20 cellular contexts compared by ENCODE assay signal in the genomic region with DNA sequence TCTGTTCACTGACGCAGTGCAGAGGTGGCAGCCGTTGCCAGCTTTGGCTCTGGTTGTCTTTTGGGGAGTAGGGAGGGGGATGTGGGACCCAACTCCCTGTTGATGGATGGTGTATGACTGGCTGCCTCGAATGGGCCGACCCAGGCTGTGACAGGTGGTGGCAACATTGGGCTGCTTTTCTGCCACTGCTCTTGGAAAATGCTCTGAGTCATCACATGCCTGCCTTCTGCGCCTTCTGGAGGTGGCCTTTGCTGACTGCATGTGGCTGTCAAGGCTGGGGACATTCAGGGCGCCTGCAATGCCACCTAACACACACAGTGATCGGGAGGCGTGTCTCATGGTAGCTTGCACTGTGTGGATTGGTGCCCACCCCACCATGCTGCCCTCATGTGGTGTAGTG. TPM values are rescaled to one million over a fixed set of nuclear protein-coding genes. Genes with fewer than 3 reads are reported as not detected.
A peak's percentile ranks its signal among the peaks of the same experiment; 100 is the strongest.
DNase-seq lines count a peak whose midpoint lies in the region; ATAC-seq, FAIRE-seq and TF ChIP-seq lines count a peak whose summit lies in the region.
"Had no signal": no experiment of that assay in that cellular context is flagged by ENCODE, and none has a peak within 500 bp of the region (broad histone marks: within the 10 kb centered on the region; RNA-seq: fewer than 3 reads in every experiment).

No MANE protein-coding gene starts in this region.

- no peaks in the 10 kb centered on the region for H3K9me3 ChIP-seq in osteoblast (ENCODE audit: low read depth, low read length)
- H3K9me3 ChIP-seq: gastroesophageal sphincter had no signal

- no peaks in the 10 kb centered on the region for H3K4me1 Mint-ChIP-seq in chondrocyte (ENCODE audit: low read depth)
- H3K4me1 Mint-ChIP-seq: stimulated activated memory B cell treated with anti-CD40 and anti-IgM and Interleukin-4, amounts not matched to agents 10 μg/mL and 1 μg/mL and 100 μg/mL, for 72 hours had no signal

- H3K4me2 ChIP-seq in osteoblast (ENCODE audit: insufficient read depth, low read length): no peak overlapping the region

- no peaks in the 10 kb centered on the region for H3K4me1 ChIP-seq in osteoblast (ENCODE audit: insufficient read depth, low read length)
- H3K4me1 ChIP-seq: gastroesophageal sphincter had no signal

- H3K36me3 ChIP-seq in osteoblast (ENCODE audit: insufficient read depth, low read length): no peaks in the 10 kb centered on the region
- H3K36me3 ChIP-seq: gastroesophageal sphincter had no signal

- no peaks in the 10 kb centered on the region for H3K27me3 ChIP-seq in osteoblast (ENCODE audit: insufficient read depth, low read length)

- no peaks in the 10 kb centered on the region for H3K36me3 Mint-ChIP-seq in chondrocyte (ENCODE audit: low read depth)
- H3K36me3 Mint-ChIP-seq: CD8-positive, alpha-beta T cell; stimulated activated memory B cell treated with anti-CD40 and anti-IgM and Interleukin-4, amounts not matched to agents 10 μg/mL and 1 μg/mL and 100 μg/mL, for 72 hours had no signal

- H3K27me3 Mint-ChIP-seq in chondrocyte (ENCODE audit: low read depth): no peaks in the 10 kb centered on the region

- FAIRE-seq in D721Med (lab: Jason Lieb, UNC): no peak
- FAIRE-seq: K562 had no signal

- no peak overlapping the region for H2AFZ ChIP-seq in osteoblast (ENCODE audit: low read length)

- no peaks in the 10 kb centered on the region for H3K79me2 ChIP-seq in osteoblast (ENCODE audit: insufficient read depth, low read length)

- H4K20me1 ChIP-seq in osteoblast (ENCODE audit: insufficient read depth, low read length): no peaks in the 10 kb centered on the region

- TF ChIP-seq CTCF in D721Med (IDR thresholded peaks at IDR 0.05; ENCODE audit: insufficient read depth, missing control alignments) (peak; percentile 17), osteoblast (IDR thresholded peaks at IDR 0.05; ENCODE audit: extremely low read depth, low read depth, low read length) (no peak), chondrocyte (IDR thresholded peaks at IDR 0.05) (no peak)

- no peak overlapping the region for H3K4me3 ChIP-seq in osteoblast (ENCODE audit: insufficient read depth, low read length)
- H3K4me3 ChIP-seq: gastroesophageal sphincter, K562 had no signal

- ATAC-seq in HG02885 (IDR thresholded peaks at IDR 0.05; ENCODE audit: poor library complexity, unreplicated experiment): no peak
- ATAC-seq: CD8-positive, alpha-beta T cell; gastroesophageal sphincter; K562; left cardiac atrium; stimulated activated memory B cell treated with anti-CD40 and anti-IgM and Interleukin-4, amounts not matched to agents 10 μg/mL and 1 μg/mL and 100 μg/mL, for 72 hours had no signal

- H3K4me3 Mint-ChIP-seq in chondrocyte (ENCODE audit: unreplicated experiment): no peak overlapping the region
- H3K4me3 Mint-ChIP-seq: CD8-positive, alpha-beta T cell; central memory CD8-positive, alpha-beta T cell; stimulated activated memory B cell treated with anti-CD40 and anti-IgM and Interleukin-4, amounts not matched to agents 10 μg/mL and 1 μg/mL and 100 μg/mL, for 72 hours had no signal

- H3K9me3 Mint-ChIP-seq in chondrocyte (ENCODE audit: low read depth): peaks cover 12% of the 10 kb centered on the region
- H3K9me3 Mint-ChIP-seq: CD8-positive, alpha-beta T cell had no signal

- H3K27ac Mint-ChIP-seq in chondrocyte (ENCODE audit: unreplicated experiment): no peak overlapping the region
- H3K27ac Mint-ChIP-seq: CD8-positive, alpha-beta T cell; stimulated activated memory B cell treated with anti-CD40 and anti-IgM and Interleukin-4, amounts not matched to agents 10 μg/mL and 1 μg/mL and 100 μg/mL, for 72 hours had no signal

- no peak overlapping the region for H3K27ac ChIP-seq in osteoblast (ENCODE audit: low read depth, low read length)
- H3K27ac ChIP-seq: gastroesophageal sphincter had no signal

- no peak for DNase-seq in D721Med (ENCODE audit: insufficient read length, low spot score)
- DNase-seq in HT-29 (ENCODE audit: low spot score): peak; percentile 55
- DNase-seq in globus pallidus (ENCODE audit: low spot score): peak; percentile 43
- DNase-seq in osteoblast (ENCODE audit: insufficient read length, low spot score, missing footprints): peak; percentile 36
- DNase-seq in UCSD-AML1 (lab: John Stamatoyannopoulos, UW; ENCODE audit: unreplicated experiment): no peak
- DNase-seq in chondrocyte (ENCODE audit: low spot score): no peak
- no peak for DNase-seq in SW 1271 (lab: John Stamatoyannopoulos, UW)
- DNase-seq: activated CD4-positive, alpha-beta T cell treated with anti-CD3 and anti-CD28 coated beads, Interleukin-2, amount 50 U/mL, for 4 hours; CD8-positive, alpha-beta T cell; effector CD4-positive, alpha-beta T cell; left cardiac atrium; MV-4-11; NCI-H2029; NCI-H446 treated with DMSO at 0.1 percent for 48 hours; right cardiac atrium had no signal

RNA-seq across cellular contexts. Expression of a gene that starts 27.1 kb away (rescaled TPM):
- 0.23 TPM in 1 of 2 replicates, not detected in the other for total RNA-seq in HT-29 (2014; rRNA removed; shearing (Covaris generic))
- total RNA-seq in osteoblast (not detected in 2 replicates), chondrocyte (0.27 to 0.62 TPM (median 0.37 TPM) in 3 replicates)

Comparison
In these comparisons a context has a peak if more than half of its experiments do, and no peak if none do; other contexts are left out.
1. DNase-seq: peak in HT-29 (single experiment), globus pallidus (single experiment) and osteoblast (single experiment); none in D721Med (single experiment), UCSD-AML1 (single experiment), chondrocyte (single experiment) and SW 1271 (0 of 2).